Comparison of ENCODE assay signal across 9 cellular contexts in genomic region chr1:244460195-244460594, GRCh38. TPM values are rescaled to one million over a fixed set of nuclear protein-coding genes. Genes with fewer than 3 reads are reported as not detected.
A peak's percentile ranks its signal among the peaks of the same experiment; 100 is the strongest.
DNase-seq lines count a peak whose midpoint lies in the region; ATAC-seq, FAIRE-seq and TF ChIP-seq lines count a peak whose summit lies in the region.
"Had no signal": no experiment of that assay in that cellular context is flagged by ENCODE, and none has a peak within 500 bp of the region (broad histone marks: within the 10 kb centered on the region; RNA-seq: fewer than 3 reads in every experiment).

No MANE protein-coding gene starts in this region.

- TF ChIP-seq CTCF in esophagus muscularis mucosa (IDR thresholded peaks at IDR 0.05) (no peak), upper lobe of right lung (IDR thresholded peaks at IDR 0.05) (no peak)

- ATAC-seq in right cardiac atrium (no peak), Right ventricle myocardium superior (ENCODE audit: poor library complexity) (no peak), upper lobe of right lung (no peak), HG02610 (IDR thresholded peaks at IDR 0.05; ENCODE audit: unreplicated experiment) (no peak)
- ATAC-seq: left lung had no signal

- intact Hi-C loops in right cardiac atrium (cut with DNase I), result no loop called here
- intact Hi-C loops in Right ventricle myocardium superior (cut with DNase I), result no loop called here
- intact Hi-C loops in esophagus muscularis mucosa (cut with DNase I), result no loop called here
- intact Hi-C loops in upper lobe of right lung (cut with DNase I), result no loop called here

- DNase-seq in right cardiac atrium, result peak; percentile 17 to 38 (median 20)
- DNase-seq in Right ventricle myocardium superior, result no peak
- peak; percentile 5 for DNase-seq in T1000 (lab: John Stamatoyannopoulos, UW)
- no peak for DNase-seq in esophagus muscularis mucosa (ENCODE audit: extremely low spot score)
- DNase-seq in upper lobe of right lung, result no peak
- no peak for DNase-seq in NCI-H2107 (lab: John Stamatoyannopoulos, UW)
- no peak for DNase-seq in urothelium cell line (ENCODE audit: low spot score)
- DNase-seq: left lung had no signal

- H3K27ac ChIP-seq in right cardiac atrium (ENCODE audit: low read length) (no peak overlapping the region), esophagus muscularis mucosa (replicated peaks in 1 of 4) (peak overlapping the region in 3 of 4 donors; percentile 91 to 95 (median 92)), upper lobe of right lung (peak overlapping the region; percentile 95)

- FAIRE-seq in urothelium cell line (lab: Jason Lieb, UNC), result no peak

- H3K27me3 ChIP-seq in right cardiac atrium (ENCODE audit: control insufficient read depth, insufficient read depth) (no peaks in the 10 kb centered on the region), esophagus muscularis mucosa (no peaks in the 10 kb centered on the region), upper lobe of right lung (no peaks in the 10 kb centered on the region)
- H3K27me3 ChIP-seq: left lung had no signal

- no peaks in the 10 kb centered on the region for H3K9me3 ChIP-seq in right cardiac atrium (ENCODE audit: control insufficient read depth, low read length)
- no peaks in the 10 kb centered on the region for H3K9me3 ChIP-seq in esophagus muscularis mucosa
- no peaks in the 10 kb centered on the region for H3K9me3 ChIP-seq in upper lobe of right lung

- no peak for TF ChIP-seq EP300 in esophagus muscularis mucosa (IDR thresholded peaks at IDR 0.05)

- WGBS in right cardiac atrium, result 96% methylated on average over 4 of the region's 4 CpGs
- WGBS in esophagus muscularis mucosa, result 100% methylated on average over 4 of the region's 4 CpGs

- no peaks in the 10 kb centered on the region for H3K36me3 ChIP-seq in esophagus muscularis mucosa
- H3K36me3 ChIP-seq in upper lobe of right lung, result no peaks in the 10 kb centered on the region
- H3K36me3 ChIP-seq: left lung had no signal

- no peak overlapping the region for H3K4me3 ChIP-seq in right cardiac atrium (ENCODE audit: low read length)
- H3K4me3 ChIP-seq in esophagus muscularis mucosa, result no peak overlapping the region
- H3K4me3 ChIP-seq in upper lobe of right lung, result no peak overlapping the region

- H3K4me1 ChIP-seq in right cardiac atrium (ENCODE audit: control insufficient read depth, insufficient read depth, low read length) (no peaks in the 10 kb centered on the region), esophagus muscularis mucosa (peaks cover 8 to 17% (median 14%) of the 10 kb centered on the region in 4 donors), upper lobe of right lung (peaks cover 5% of the 10 kb centered on the region)

- TF ChIP-seq POLR2A in esophagus muscularis mucosa (IDR thresholded peaks at IDR 0.05; ENCODE audit: low read depth), result no peak

RNA-seq across cellular contexts. Expression of gene CATSPERE, which starts 0.9 kb away (rescaled TPM):
- total RNA-seq in right cardiac atrium (under 1 TPM; 0.41 to 0.82 (median 0.55) TPM), Right ventricle myocardium superior (0.65 TPM), esophagus muscularis mucosa (1 to 10 TPM; 1.4 to 3.5 (median 2.1) TPM), upper lobe of right lung (1.1 TPM)
- 0.18 TPM for polyA plus RNA-seq in right cardiac atrium

RNA-seq across cellular contexts. Expression of gene ADSS2, which starts 8.5 kb away (rescaled TPM):
- total RNA-seq in right cardiac atrium, result 10 to 100 TPM in 2 of 4 donors, 1 to 10 TPM in 2; 7.8 to 14.1 (median 10.0) TPM
- 5.8 TPM for polyA plus RNA-seq in right cardiac atrium
- 5.0 TPM for total RNA-seq in Right ventricle myocardium superior
- 10 to 100 TPM; 40.9 to 49.4 (median 46.7) TPM for total RNA-seq in esophagus muscularis mucosa
- total RNA-seq in upper lobe of right lung, result 34.2 TPM

Comparison
In these comparisons a context has a peak if more than half of its experiments do, and no peak if none do; other contexts are left out.
1. DNase-seq: peak in right cardiac atrium (3 of 3) and T1000 (single experiment); none in Right ventricle myocardium superior (single experiment), esophagus muscularis mucosa (single experiment), upper lobe of right lung (single experiment), NCI-H2107 (single experiment) and urothelium cell line (single experiment).